8 cellular contexts compared by ENCODE assay signal in genomic region chr1:32107742-32108661, GRCh38. TPM values are rescaled to one million over a fixed set of nuclear protein-coding genes. Genes with fewer than 3 reads are reported as not detected.
A peak's percentile ranks its signal among the peaks of the same experiment; 100 is the strongest.
DNase-seq lines count a peak whose midpoint lies in the region; ATAC-seq, FAIRE-seq and TF ChIP-seq lines count a peak whose summit lies in the region.

Gene KPNA6, plus strand, starts transcription at chr1:32108056. Its CDS starts 75 bp downstream, at chr1:32108131.

- H3K27ac Mint-ChIP-seq in brain: peak within 1 kb of the TSS; percentile 98 to 100 (median 99)

- H3K36me3 Mint-ChIP-seq in brain: peaks cover 8% of the 10 kb centered on the region

- no peaks in the 10 kb centered on the region for H3K9me3 ChIP-seq in iPS DF 6.9 (ENCODE audit: control insufficient read depth, insufficient read depth, low read length)
- no peaks in the 10 kb centered on the region for H3K9me3 ChIP-seq in gastrocnemius medialis

- H3K27me3 ChIP-seq in iPS DF 6.9 (ENCODE audit: control insufficient read depth, insufficient read depth, low read length) (no peaks in the 10 kb centered on the region), gastrocnemius medialis (no peaks in the 10 kb centered on the region)

- H3K4me1 ChIP-seq in iPS DF 6.9 (ENCODE audit: control insufficient read depth, insufficient read depth, low read length) (no peaks in the 10 kb centered on the region), gastrocnemius medialis (peaks cover 40% of the 10 kb centered on the region in 2 donors)

- no CpG with 5 or more reads among the region's 45 CpGs for WGBS in iPS DF 6.9 (ENCODE audit: insufficient coverage, insufficient read length)

- TF ChIP-seq CTCF in brain (conservative IDR thresholded peaks at IDR 0.05): no peak
- peak in 1 of 5 experiments; percentile 24 for TF ChIP-seq CTCF in gastrocnemius medialis (IDR thresholded peaks at IDR 0.05 in 4 of 5, conservative IDR thresholded peaks at IDR 0.05 in 1 of 5)

- peaks cover 36% of the 10 kb centered on the region for H3K4me1 Mint-ChIP-seq in brain

- TF ChIP-seq POLR2A in gastrocnemius medialis (IDR thresholded peaks at IDR 0.05): peak; percentile 60 to 74

- H3K9me3 Mint-ChIP-seq in brain: no peaks in the 10 kb centered on the region

- H3K27ac ChIP-seq in iPS DF 6.9 (ENCODE audit: low read length) (no peak within 1 kb of the TSS), gastrocnemius medialis (peak within 1 kb of the TSS; percentile 94 to 99 (median 96))

- peak within 1 kb of the TSS; percentile 96 to 100 (median 98) for H3K4me3 Mint-ChIP-seq in brain

- ATAC-seq in HG03064 (IDR thresholded peaks at IDR 0.05; ENCODE audit: low read depth, unreplicated experiment): peak; percentile 66
- ATAC-seq in gastrocnemius medialis: peak; percentile 89 to 91
- no peak for ATAC-seq in GM21619 (IDR thresholded peaks at IDR 0.05; ENCODE audit: unreplicated experiment)

- H3K4me3 ChIP-seq in iPS DF 6.9 (ENCODE audit: low read length) (peak within 1 kb of the TSS; percentile 90), gastrocnemius medialis (peak within 1 kb of the TSS; percentile 86 to 98 (median 98))

- intact Hi-C loops in gastrocnemius medialis (cut with DNase I; ENCODE audit: low total_unique reads): loop anchor here (1.0 to 10.0 kb wide), 5 partner anchors 35 to 134 kb away; partner anchors contain the start of genes EIF3I, TMEM234 and TXLNA

- peaks cover 3% of the 10 kb centered on the region for H3K27me3 Mint-ChIP-seq in brain

- FAIRE-seq in GM18507 (lab: Jason Lieb, UNC): peak; percentile 94

- in situ Hi-C loops in gastrocnemius medialis (cut with MboI; ENCODE audit: low sequenced_read_pairs in 4 of 4): no loop called here

- H3K36me3 ChIP-seq in iPS DF 6.9 (ENCODE audit: control insufficient read depth, insufficient read depth, low read length) (no peaks in the 10 kb centered on the region), gastrocnemius medialis (no peaks in the 10 kb centered on the region)

- DNase-seq in GM18507 (ENCODE audit: extremely low spot score, insufficient read length, low read depth): peak; percentile 68
- DNase-seq in NCI-H2171 (lab: John Stamatoyannopoulos, UW): peak; percentile 91
- DNase-seq in UCSD-AML1 (lab: John Stamatoyannopoulos, UW; ENCODE audit: unreplicated experiment): peak; percentile 84
- DNase-seq in iPS DF 6.9 (ENCODE audit: low read depth, low spot score): peak; percentile 96
- peak; percentile 83 to 91 for DNase-seq in gastrocnemius medialis

RNA-seq across cellular contexts. Expression of gene KPNA6, which starts in this region (rescaled TPM):
- 21.4 TPM for polyA plus RNA-seq in brain (ENCODE audit: insufficient read depth, low read depth, low replicate concordance)
- 10 to 100 TPM; 67.3 to 80.7 (median 74.4) TPM for total RNA-seq in gastrocnemius medialis
